ENCODE assay signal across 1 cellular context in the genomic region with DNA sequence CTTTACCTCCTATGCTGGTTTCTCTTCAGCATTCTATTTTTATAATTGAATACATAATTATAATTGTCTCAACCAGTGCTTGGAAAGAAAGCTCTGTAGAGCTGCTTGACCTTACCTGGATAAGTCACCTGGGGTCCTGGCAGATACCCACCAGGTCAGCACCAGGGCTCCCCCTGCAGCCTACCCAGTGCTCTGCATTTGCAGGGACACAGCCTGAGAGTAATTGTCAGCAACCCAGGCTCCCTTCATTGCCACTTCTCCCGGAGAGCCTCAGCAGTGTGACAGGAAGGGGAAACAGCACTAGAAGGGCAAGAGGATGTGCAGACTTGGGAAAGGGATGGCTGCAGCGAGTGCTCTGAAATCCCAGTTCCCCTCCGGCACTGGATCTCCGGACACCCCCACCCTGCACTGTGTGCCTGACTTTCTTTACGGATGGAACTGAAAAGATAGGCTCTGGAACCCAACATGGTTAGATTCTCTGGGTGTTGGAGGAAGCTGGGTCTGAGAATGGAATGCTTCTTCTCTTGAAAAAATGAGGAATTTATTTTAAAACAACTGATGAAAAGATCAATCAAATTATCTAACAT.
TF ChIP-seq lines count a peak whose summit lies in the region.

No MANE protein-coding gene starts in this region.

TF ChIP-seq in HepG2, 621 proteins besides CTCF, POLR2A, EP300 and RAD21:
- peak; percentile 65 for TF ChIP-seq XRCC5 (optimal IDR thresholded peaks at IDR 0.05; ENCODE audit: low read length)
- peak; percentile 59 for TF ChIP-seq STAG1 (CRISPR knock-in tag; IDR thresholded peaks at IDR 0.05)
- TF ChIP-seq, protein P1, sequence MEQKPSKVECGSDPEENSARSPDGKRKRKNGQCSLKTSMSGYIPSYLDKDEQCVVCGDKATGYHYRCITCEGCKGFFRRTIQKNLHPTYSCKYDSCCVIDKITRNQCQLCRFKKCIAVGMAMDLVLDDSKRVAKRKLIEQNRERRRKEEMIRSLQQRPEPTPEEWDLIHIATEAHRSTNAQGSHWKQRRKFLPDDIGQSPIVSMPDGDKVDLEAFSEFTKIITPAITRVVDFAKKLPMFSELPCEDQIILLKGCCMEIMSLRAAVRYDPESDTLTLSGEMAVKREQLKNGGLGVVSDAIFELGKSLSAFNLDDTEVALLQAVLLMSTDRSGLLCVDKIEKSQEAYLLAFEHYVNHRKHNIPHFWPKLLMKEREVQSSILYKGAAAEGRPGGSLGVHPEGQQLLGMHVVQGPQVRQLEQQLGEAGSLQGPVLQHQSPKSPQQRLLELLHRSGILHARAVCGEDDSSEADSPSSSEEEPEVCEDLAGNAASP (CRISPR knock-in tag; IDR thresholded peaks at IDR 0.05; ENCODE audit: borderline replicate concordance) = 0 out of 2 replicates have a peak, but pooled peaks have one; percentile 17
- TF ChIP-seq SMC3 (IDR thresholded peaks at IDR 0.05; ENCODE audit: low read length) = peak; percentile 33; the same call in 1 of the 2 replicates
- TF ChIP-seq, protein P2, sequence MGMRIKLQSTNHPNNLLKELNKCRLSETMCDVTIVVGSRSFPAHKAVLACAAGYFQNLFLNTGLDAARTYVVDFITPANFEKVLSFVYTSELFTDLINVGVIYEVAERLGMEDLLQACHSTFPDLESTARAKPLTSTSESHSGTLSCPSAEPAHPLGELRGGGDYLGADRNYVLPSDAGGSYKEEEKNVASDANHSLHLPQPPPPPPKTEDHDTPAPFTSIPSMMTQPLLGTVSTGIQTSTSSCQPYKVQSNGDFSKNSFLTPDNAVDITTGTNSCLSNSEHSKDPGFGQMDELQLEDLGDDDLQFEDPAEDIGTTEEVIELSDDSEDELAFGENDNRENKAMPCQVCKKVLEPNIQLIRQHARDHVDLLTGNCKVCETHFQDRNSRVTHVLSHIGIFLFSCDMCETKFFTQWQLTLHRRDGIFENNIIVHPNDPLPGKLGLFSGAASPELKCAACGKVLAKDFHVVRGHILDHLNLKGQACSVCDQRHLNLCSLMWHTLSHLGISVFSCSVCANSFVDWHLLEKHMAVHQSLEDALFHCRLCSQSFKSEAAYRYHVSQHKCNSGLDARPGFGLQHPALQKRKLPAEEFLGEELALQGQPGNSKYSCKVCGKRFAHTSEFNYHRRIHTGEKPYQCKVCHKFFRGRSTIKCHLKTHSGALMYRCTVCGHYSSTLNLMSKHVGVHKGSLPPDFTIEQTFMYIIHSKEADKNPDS (CRISPR knock-in tag; IDR thresholded peaks at IDR 0.05) = no peak
- TF ChIP-seq HES4 (CRISPR knock-in tag; IDR thresholded peaks at IDR 0.05; ENCODE audit: borderline replicate concordance) = no peak
- TF ChIP-seq, protein P3, sequence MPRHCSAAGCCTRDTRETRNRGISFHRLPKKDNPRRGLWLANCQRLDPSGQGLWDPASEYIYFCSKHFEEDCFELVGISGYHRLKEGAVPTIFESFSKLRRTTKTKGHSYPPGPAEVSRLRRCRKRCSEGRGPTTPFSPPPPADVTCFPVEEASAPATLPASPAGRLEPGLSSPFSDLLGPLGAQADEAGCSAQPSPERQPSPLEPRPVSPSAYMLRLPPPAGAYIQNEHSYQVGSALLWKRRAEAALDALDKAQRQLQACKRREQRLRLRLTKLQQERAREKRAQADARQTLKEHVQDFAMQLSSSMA (CRISPR knock-in tag; IDR thresholded peaks at IDR 0.05) = no peak
- TF ChIP-seq, protein P4, sequence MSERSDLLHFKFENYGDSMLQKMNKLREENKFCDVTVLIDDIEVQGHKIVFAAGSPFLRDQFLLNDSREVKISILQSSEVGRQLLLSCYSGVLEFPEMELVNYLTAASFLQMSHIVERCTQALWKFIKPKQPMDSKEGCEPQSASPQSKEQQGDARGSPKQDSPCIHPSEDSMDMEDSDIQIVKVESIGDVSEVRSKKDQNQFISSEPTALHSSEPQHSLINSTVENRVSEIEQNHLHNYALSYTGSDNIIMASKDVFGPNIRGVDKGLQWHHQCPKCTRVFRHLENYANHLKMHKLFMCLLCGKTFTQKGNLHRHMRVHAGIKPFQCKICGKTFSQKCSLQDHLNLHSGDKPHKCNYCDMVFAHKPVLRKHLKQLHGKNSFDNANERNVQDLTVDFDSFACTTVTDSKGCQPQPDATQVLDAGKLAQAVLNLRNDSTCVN (CRISPR knock-in tag; IDR thresholded peaks at IDR 0.05; ENCODE audit: borderline replicate concordance) = no peak
- TF ChIP-seq MEIS1 (CRISPR knock-in tag; IDR thresholded peaks at IDR 0.05; ENCODE audit: borderline replicate concordance) = no peak
- no peak for TF ChIP-seq ZNF136 (CRISPR knock-in tag; IDR thresholded peaks at IDR 0.05; ENCODE audit: low read depth)
- no peak for TF ChIP-seq SOX6 (IDR thresholded peaks at IDR 0.05)
- TF ChIP-seq SOX6 (CRISPR knock-in tag; IDR thresholded peaks at IDR 0.05) = no peak
